ENCODE assay signal across 18 cellular contexts in the genomic region with DNA sequence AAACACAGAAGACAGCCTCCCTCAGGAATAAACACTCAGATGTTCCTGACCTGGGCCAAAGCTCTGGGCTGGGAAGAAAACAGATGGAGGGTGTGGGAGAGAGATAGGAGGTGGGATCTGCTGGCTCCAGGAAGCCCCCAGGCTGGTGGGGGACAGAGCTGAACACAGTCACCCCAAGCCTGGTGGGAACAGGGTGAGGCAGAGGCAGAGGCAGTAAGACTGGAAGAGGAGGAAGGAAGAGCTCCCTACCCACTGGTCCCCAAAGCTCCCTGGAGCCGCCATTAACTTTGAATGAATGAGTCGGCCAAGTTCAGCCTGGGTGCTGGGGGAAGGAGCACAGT. TPM values are rescaled to one million over a fixed set of nuclear protein-coding genes. Genes with fewer than 3 reads are reported as not detected.
"Had no signal": no experiment of that assay in that cellular context is flagged by ENCODE, and none has a peak within 500 bp of the region (broad histone marks: within the 10 kb centered on the region; RNA-seq: fewer than 3 reads in every experiment).

No MANE protein-coding gene starts in this region.

- H3K27ac ChIP-seq: epithelial cell of prostate, tibial artery, vagina had no signal

- H3K9me3 ChIP-seq: tibial artery, vagina had no signal

- H3K27ac Mint-ChIP-seq: activated CD4-positive, alpha-beta T cell treated with anti-CD3 and anti-CD28 coated beads, Interleukin-2, amount 10 ng/mL, durations not matched to agents 7 days and 5 days; activated naive CD8-positive, alpha-beta T cell treated with anti-CD3 and anti-CD28 coated beads, Interleukin-2, amount 50 U/mL, for 24 hours; dendritic cell treated with granulocyte-macrophage colony-stimulating factor and Interleukin-4, amounts not matched to agents 40 ng/mL and 50 ng/mL, for 4 days; stimulated activated naive B cell treated with anti-CD40 and anti-IgM and Interleukin-4, amounts not matched to agents 10 μg/mL and 1 μg/mL and 100 μg/mL, for 72 hours; T-helper 17 cell had no signal

- H3K4me3 ChIP-seq: tibial artery had no signal

- H3K4me3 Mint-ChIP-seq: activated CD4-positive, alpha-beta T cell treated with anti-CD3 and anti-CD28 coated beads, Interleukin-2, amount 10 ng/mL, durations not matched to agents 7 days and 5 days; activated naive CD8-positive, alpha-beta T cell treated with anti-CD3 and anti-CD28 coated beads, Interleukin-2, amount 50 U/mL, for 24 hours; dendritic cell treated with granulocyte-macrophage colony-stimulating factor and Interleukin-4, amounts not matched to agents 40 ng/mL and 50 ng/mL, for 4 days had no signal

- DNase-seq: activated CD4-positive, alpha-beta T cell treated with anti-CD3 and anti-CD28 coated beads, Interleukin-2, amount 10 ng/mL, durations not matched to agents 7 days and 5 days; activated CD8-positive, alpha-beta memory T cell treated with anti-CD3 and anti-CD28 coated beads for 24 hours; activated naive CD4-positive, alpha-beta T cell; activated naive CD8-positive, alpha-beta T cell treated with anti-CD3 and anti-CD28 coated beads, Interleukin-2, amount 50 U/mL, for 24 hours; effector memory CD4-positive, alpha-beta T cell; foreskin melanocyte; stimulated activated CD4-positive, alpha-beta T cell treated with anti-CD3 and anti-CD28 coated beads, Interleukin-2, amount 100 ng/mL, for 48 hours; stimulated activated naive B cell treated with anti-CD40 and anti-IgM and Interleukin-4, amounts not matched to agents 10 μg/mL and 1 μg/mL and 100 μg/mL, for 72 hours; T-helper 17 cell; tibial artery had no signal

- ATAC-seq: left lobe of liver had no signal

- H3K36me3 Mint-ChIP-seq: stimulated activated naive B cell treated with anti-CD40 and anti-IgM and Interleukin-4, amounts not matched to agents 10 μg/mL and 1 μg/mL and 100 μg/mL, for 72 hours had no signal

- H3K4me1 ChIP-seq: vagina had no signal

- H3K36me3 ChIP-seq: tibial artery, vagina had no signal

- H3K27me3 ChIP-seq: vagina had no signal

- H3K9me3 Mint-ChIP-seq: activated CD4-positive, alpha-beta T cell treated with anti-CD3 and anti-CD28 coated beads, Interleukin-2, amount 10 ng/mL, durations not matched to agents 7 days and 5 days; activated naive CD8-positive, alpha-beta T cell treated with anti-CD3 and anti-CD28 coated beads, Interleukin-2, amount 50 U/mL, for 24 hours; dendritic cell treated with granulocyte-macrophage colony-stimulating factor and Interleukin-4, amounts not matched to agents 40 ng/mL and 50 ng/mL, for 4 days; stimulated activated naive B cell treated with anti-CD40 and anti-IgM and Interleukin-4, amounts not matched to agents 10 μg/mL and 1 μg/mL and 100 μg/mL, for 72 hours had no signal

RNA-seq across cellular contexts. Expression of gene KCNN1, which starts 0.8 kb away (rescaled TPM):
- total RNA-seq: activated CD4-positive, alpha-beta T cell treated with anti-CD3 and anti-CD28 coated beads, Interleukin-2, amount 10 ng/mL, durations not matched to agents 7 days and 5 days; bronchial epithelial cell; left lobe of liver; subcutaneous adipose tissue; T-helper 17 cell had no signal
- polyA plus RNA-seq: fibroblast of lung, keratinocyte had no signal
